ENCODE assay signal across 8 cellular contexts in the genomic region with DNA sequence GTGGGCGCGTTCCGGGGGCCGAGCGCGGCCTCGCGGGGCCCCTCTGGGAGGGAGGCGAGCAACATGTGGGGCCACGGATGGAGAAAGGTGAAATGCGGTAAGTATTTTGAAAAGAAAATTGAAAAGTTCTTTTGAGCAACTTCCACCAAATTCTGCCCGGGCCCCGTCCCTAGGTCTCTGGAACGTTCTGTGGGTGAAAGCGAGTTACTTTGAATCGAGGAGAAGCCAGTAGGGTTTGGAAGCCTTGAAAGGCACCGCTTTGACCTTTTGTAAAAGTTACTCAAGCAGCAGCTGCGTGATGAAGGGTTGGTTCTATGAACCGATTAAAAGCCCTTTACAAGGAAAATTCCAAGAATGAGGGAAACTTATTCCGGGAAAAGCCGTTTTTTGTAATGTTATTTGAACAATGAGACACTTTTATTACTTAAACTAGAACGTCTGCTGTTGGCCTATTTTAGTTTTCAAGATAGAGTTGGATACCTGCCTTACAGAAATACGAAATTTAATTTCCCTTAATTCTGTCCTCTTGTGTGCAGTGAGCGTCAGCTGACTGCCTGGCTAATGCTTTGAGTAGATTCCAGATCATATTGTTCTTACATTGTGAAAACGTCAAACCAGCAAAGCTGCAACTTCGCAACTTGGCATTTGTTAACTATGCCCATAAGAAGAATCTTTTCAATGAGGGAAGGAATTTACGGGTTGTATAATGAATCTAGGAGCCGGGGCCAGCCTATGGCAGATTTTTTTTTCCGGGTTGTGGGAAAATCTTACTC. TPM values are rescaled to one million over a fixed set of nuclear protein-coding genes. Genes with fewer than 3 reads are reported as not detected.
A peak's percentile ranks its signal among the peaks of the same experiment; 100 is the strongest.
DNase-seq lines count a peak whose midpoint lies in the region; ATAC-seq, FAIRE-seq and TF ChIP-seq lines count a peak whose summit lies in the region.

No MANE protein-coding gene starts in this region.

- TF ChIP-seq RAD21 in A549 (conservative IDR thresholded peaks at IDR 0.05 in 1 of 2, IDR thresholded peaks at IDR 0.05 in 1 of 2): no peak

- FAIRE-seq in A549 (lab: Jason Lieb, UNC): no peak
- FAIRE-seq in small intestine (lab: Jason Lieb, UNC): no peak

- TF ChIP-seq POLR2A in A549 (IDR thresholded peaks at IDR 0.05; ENCODE audit: low read length) (no peak), breast epithelium (IDR thresholded peaks at IDR 0.05) (no peak)

- POLR2A ChIA-PET in A549 (lab: Yijun Ruan, JAX): interaction anchor here (1.0 kb wide), 1 partner anchor 179 kb away, joined by 3 read pairs; no protein-coding TSS in a partner anchor

- intact Hi-C loops in breast epithelium (cut with DNase I; ENCODE audit: low total_unique reads): no loop called here

- H3K9me3 ChIP-seq in A549 (no peaks in the 10 kb centered on the region), breast epithelium (no peaks in the 10 kb centered on the region), small intestine (ENCODE audit: control insufficient read depth, low read depth) (no peaks in the 10 kb centered on the region)

- no peak for TF ChIP-seq EP300 in A549 (IDR thresholded peaks at IDR 0.05)

- peak overlapping the region; percentile 78 for H3K4me2 ChIP-seq in A549

- H3K27me3 ChIP-seq in breast epithelium: no peaks in the 10 kb centered on the region
- no peaks in the 10 kb centered on the region for H3K27me3 ChIP-seq in small intestine (ENCODE audit: control insufficient read depth in 2 of 2, insufficient read depth in 2 of 2, low read length in 2 of 2)

- H3K36me3 ChIP-seq in breast epithelium (no peaks in the 10 kb centered on the region), small intestine (ENCODE audit: control insufficient read depth in 2 of 2, insufficient read depth in 2 of 2, low read length in 2 of 2) (no peaks in the 10 kb centered on the region)

- peaks cover 45% of the 10 kb centered on the region for H3K4me1 ChIP-seq in A549
- H3K4me1 ChIP-seq in breast epithelium: peaks cover 0 to 11% of the 10 kb centered on the region in 2 donors
- no peaks in the 10 kb centered on the region for H3K4me1 ChIP-seq in small intestine (ENCODE audit: control insufficient read depth in 2 of 2, insufficient read depth in 1 of 2, low read depth in 1 of 2, low read length in 1 of 2)

- peak overlapping the region; percentile 91 for H3K4me3 ChIP-seq in A549
- H3K4me3 ChIP-seq in GM12865 (ENCODE audit: low read depth, low read length): peak overlapping the region; percentile 86
- peak overlapping the region; percentile 76 to 88 (median 78) for H3K4me3 ChIP-seq in breast epithelium
- peak overlapping the region; percentile 86 to 88 for H3K4me3 ChIP-seq in small intestine (ENCODE audit: low read depth in 1 of 2, low read length in 2 of 2)

- H3K27ac ChIP-seq in A549 (peak overlapping the region; percentile 77 to 95), breast epithelium (peak overlapping the region; percentile 89 to 91), small intestine (ENCODE audit: low read depth in 1 of 2, low read length in 1 of 2) (peak overlapping the region; percentile 74 to 96)

- CTCF ChIA-PET in A549 (lab: Yijun Ruan, JAX): interaction anchor here (1.2 kb wide), 1 partner anchor 12 kb away, joined by 3 read pairs; no protein-coding TSS in a partner anchor

- WGBS in A549 (ENCODE audit: missing lambda C conversion rate): under 1% methylated on average over 29 of the region's 29 CpGs
- WGBS in small intestine, 3 donors: 1 to 2% (median 1%) methylated on average over 29 of the region's 29 CpGs

- no peak for TF ChIP-seq CTCF in A549 (IDR thresholded peaks at IDR 0.05)
- TF ChIP-seq CTCF in GM12865 (IDR thresholded peaks at IDR 0.05; ENCODE audit: insufficient read depth, low read depth, low read length, missing control alignments): no peak
- TF ChIP-seq CTCF in breast epithelium (IDR thresholded peaks at IDR 0.05): no peak

- DNase-seq in A549 (ENCODE audit: low read depth in 1 of 2, low spot score in 1 of 2) (peak in 1 of 2 experiments; percentile 22), GM12865 (ENCODE audit: low read depth) (peak; percentile 52), NCI-H146 (lab: John Stamatoyannopoulos, UW) (peak; percentile 7), breast epithelium (ENCODE audit: low spot score in 2 of 2) (no peak), iris pigment epithelial cell (ENCODE audit: low read depth) (peak; percentile 77), small intestine (peak; percentile 38), NOMO-1 treated with dmso at 0.1 percent for 144 hours (lab: John Stamatoyannopoulos, UW; ENCODE audit: unreplicated experiment) (no peak)
- no peak for DNase-seq in stimulated activated CD4-positive, alpha-beta T cell treated with anti-CD3 and anti-CD28 coated beads, Interleukin-4, amount 100 ng/mL, for 24 hours

- peak; percentile 4 to 15; a peak in 5 of 6 replicates for ATAC-seq in A549

TF ChIP-seq in A549, 52 proteins besides CTCF, POLR2A, EP300 and RAD21:
- TF ChIP-seq, protein P1, sequence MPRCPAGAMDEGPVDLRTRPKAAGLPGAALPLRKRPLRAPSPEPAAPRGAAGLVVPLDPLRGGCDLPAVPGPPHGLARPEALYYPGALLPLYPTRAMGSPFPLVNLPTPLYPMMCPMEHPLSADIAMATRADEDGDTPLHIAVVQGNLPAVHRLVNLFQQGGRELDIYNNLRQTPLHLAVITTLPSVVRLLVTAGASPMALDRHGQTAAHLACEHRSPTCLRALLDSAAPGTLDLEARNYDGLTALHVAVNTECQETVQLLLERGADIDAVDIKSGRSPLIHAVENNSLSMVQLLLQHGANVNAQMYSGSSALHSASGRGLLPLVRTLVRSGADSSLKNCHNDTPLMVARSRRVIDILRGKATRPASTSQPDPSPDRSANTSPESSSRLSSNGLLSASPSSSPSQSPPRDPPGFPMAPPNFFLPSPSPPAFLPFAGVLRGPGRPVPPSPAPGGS (IDR thresholded peaks at IDR 0.05): no peak
- TF ChIP-seq HEYL (CRISPR knock-in tag; IDR thresholded peaks at IDR 0.05) (no peak), EHMT2 (IDR thresholded peaks at IDR 0.05; ENCODE audit: low read depth) (no peak), CEBPB (IDR thresholded peaks at IDR 0.05) (no peak), MYC (IDR thresholded peaks at IDR 0.05; ENCODE audit: borderline replicate concordance, low read length) (no peak), ZNF302 (CRISPR knock-in tag; IDR thresholded peaks at IDR 0.05) (no peak), RCOR1 (IDR thresholded peaks at IDR 0.05; ENCODE audit: low read depth, low read length) (no peak), CBX2 (IDR thresholded peaks at IDR 0.05; ENCODE audit: borderline replicate concordance, low read depth) (no peak), ESRRA (IDR thresholded peaks at IDR 0.05; ENCODE audit: borderline replicate concordance, low read length) (no peak), KDM5A (IDR thresholded peaks at IDR 0.05) (no peak), RARB (CRISPR knock-in tag; IDR thresholded peaks at IDR 0.05) (no peak), MAFK (IDR thresholded peaks at IDR 0.05; ENCODE audit: partially characterized antibody) (no peak), POLR2AphosphoS2 (conservative IDR thresholded peaks at IDR 0.05; ENCODE audit: low read length) (no peak), FOSL2 (IDR thresholded peaks at IDR 0.05) (no peak), FOSL2 (CRISPR knock-in tag; IDR thresholded peaks at IDR 0.05) (no peak), JUN (IDR thresholded peaks at IDR 0.05) (no peak), JUNB (IDR thresholded peaks at IDR 0.05) (no peak), HDAC2 (IDR thresholded peaks at IDR 0.05) (no peak)
- TF ChIP-seq, protein P2, sequence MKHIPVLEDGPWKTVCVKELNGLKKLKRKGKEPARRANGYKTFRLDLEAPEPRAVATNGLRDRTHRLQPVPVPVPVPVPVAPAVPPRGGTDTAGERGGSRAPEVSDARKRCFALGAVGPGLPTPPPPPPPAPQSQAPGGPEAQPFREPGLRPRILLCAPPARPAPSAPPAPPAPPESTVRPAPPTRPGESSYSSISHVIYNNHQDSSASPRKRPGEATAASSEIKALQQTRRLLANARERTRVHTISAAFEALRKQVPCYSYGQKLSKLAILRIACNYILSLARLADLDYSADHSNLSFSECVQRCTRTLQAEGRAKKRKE (CRISPR knock-in tag; IDR thresholded peaks at IDR 0.05; ENCODE audit: low read depth): no peak

RNA-seq across cellular contexts. Expression of a gene that starts 0.9 kb away (rescaled TPM):
- polyA plus RNA-seq in A549 (2011; rRNA removed) (62.1 and 67.8 TPM in 2 replicates), A549 (2017; fragmentation: RNase III; extraction: RNeasy Plus Mini Kit Qiagen cat#74134 plus additional on column Dnase treatment) (36.4 to 40.3 TPM (median 38.2 TPM) in 3 replicates), small intestine (10 to 100 TPM in 2 of 3 donors, 1 to 10 TPM in 1; 6.8 to 13.3 (median 11.9) TPM)
- polyA plus RNA-seq in A549 (2012; cell fraction: cytosol; rRNA removed): 13.5 and 15.9 TPM in 2 replicates
- 9.6 and 11.2 TPM in 2 replicates for polyA plus RNA-seq in A549 (2012; cell fraction: nucleus; rRNA removed)
- polyA minus RNA-seq in A549 (2011; rRNA and poly(A)+ RNA removed): 44.4 and 51.0 TPM in 2 replicates
- total RNA-seq in breast epithelium: 10 to 100 TPM; 34.2 to 61.9 (median 56.3) TPM

RNA-seq across cellular contexts. Expression of a gene that starts 5.2 kb away (rescaled TPM):
- polyA plus RNA-seq in A549 (2011; rRNA removed) (not detected in 2 replicates), A549 (2017; fragmentation: RNase III; extraction: RNeasy Plus Mini Kit Qiagen cat#74134 plus additional on column Dnase treatment) (not detected in 3 replicates), small intestine (not detected)
- polyA plus RNA-seq in A549 (2012; cell fraction: cytosol; rRNA removed): not detected in 2 replicates
- polyA plus RNA-seq in A549 (2012; cell fraction: nucleus; rRNA removed): not detected in 2 replicates
- polyA minus RNA-seq in A549 (2011; rRNA and poly(A)+ RNA removed): not detected in 2 replicates
- not detected for total RNA-seq in breast epithelium

Comparison
In these comparisons a context has a peak if more than half of its experiments do, and no peak if none do; other contexts are left out.
1. DNase-seq: peak in GM12865 (single experiment), NCI-H146 (single experiment), iris pigment epithelial cell (single experiment) and small intestine (single experiment); none in breast epithelium (0 of 2), NOMO-1 treated with dmso at 0.1 percent for 144 hours (single experiment) and stimulated activated CD4-positive, alpha-beta T cell treated with anti-CD3 and anti-CD28 coated beads, Interleukin-4, amount 100 ng/mL, for 24 hours (single experiment).
2. Peak in every context shown above with its lines, with median percentiles within 50 percentile points of each other: H3K27ac ChIP-seq and H3K4me3 ChIP-seq.